Comparison of ENCODE assay signal across 7 cellular contexts in genomic region chr4:40316782-40317635, GRCh38. TPM values are rescaled to one million over a fixed set of nuclear protein-coding genes. Genes with fewer than 3 reads are reported as not detected.
DNase-seq lines count a peak whose midpoint lies in the region; ATAC-seq, FAIRE-seq and TF ChIP-seq lines count a peak whose summit lies in the region.

No MANE protein-coding gene starts in this region.

- H3K4me2 ChIP-seq in H1 (ENCODE audit: insufficient read depth in 1 of 2, low read depth in 2 of 2, low read length in 2 of 2) = peak overlapping the region; percentile 34 to 43

- no peak overlapping the region for H2AK5ac ChIP-seq in H1 (ENCODE audit: low read depth, low read length)

- peak overlapping the region; percentile 33 for H2BK120ac ChIP-seq in H1 (replicated peaks; ENCODE audit: low read depth, low read length)

- peak overlapping the region; percentile 55; the same call in 1 of the 2 replicates for H3K18ac ChIP-seq in H1 (ENCODE audit: extremely low read depth, low read length)

- peak overlapping the region; percentile 41 for H4K91ac ChIP-seq in H1 (replicated peaks; ENCODE audit: insufficient read length, low read length)

- DNase-seq in activated CD4-positive, alpha-beta T cell treated with anti-CD3 and anti-CD28 coated beads for 48 hours = peak; percentile 75
- DNase-seq in H1 (ENCODE audit: low read depth in 1 of 2, low spot score in 2 of 2) (peak; percentile 43 to 72), mucosa of gallbladder (ENCODE audit: low spot score) (peak; percentile 58), stomach (peak; percentile 59), mesenteric fat pad (ENCODE audit: low spot score) (no peak)

- POLR2A ChIA-PET in H1 (lab: Charles Lee; ENCODE audit: partially characterized antibody) = interaction anchor here (0.6 to 1.6 kb wide), 6 partner anchors 9 to 619 kb away, joined by 3 to 7 read pairs (median 6); partner anchors contain the start of genes N4BP2 and UBE2K

- peak overlapping the region; percentile 76 for H2BK20ac ChIP-seq in H1 (ENCODE audit: low read length)

- WGBS in H1 (ENCODE audit: extremely low coverage in 1 of 2, insufficient coverage in 1 of 2, insufficient read length in 1 of 2, insufficient replicate concordance in 2 of 2, low coverage in 1 of 2, low lambda C conversion rate in 2 of 2, missing lambda C conversion rate in 1 of 2), 2 experiments = 18% methylated on average over 19 of the region's 19 CpGs; no CpG with 5 or more reads in 1 of the 2 experiments
- 5 to 9% (median 7%) methylated on average over 19 of the region's 19 CpGs for WGBS in stomach, 5 donors

- H3K36me3 ChIP-seq in H1 (ENCODE audit: control insufficient read depth in 2 of 4, insufficient read depth in 4 of 4, low read length in 3 of 4) (no peaks in the 10 kb centered on the region), stomach (no peaks in the 10 kb centered on the region)

- no peaks in the 10 kb centered on the region for H4K20me1 ChIP-seq in H1 (replicated peaks in 1 of 2; ENCODE audit: control insufficient read depth in 1 of 2, insufficient read depth in 2 of 2, low read length in 2 of 2)

- H3K9ac ChIP-seq in H1 (replicated peaks in 1 of 4; ENCODE audit: extremely low read depth in 1 of 4, low read depth in 3 of 4, low read length in 3 of 4) = no peak overlapping the region

- no peaks in the 10 kb centered on the region for H3K9me3 ChIP-seq in H1 (ENCODE audit: insufficient read depth in 2 of 2, low read depth in 1 of 2, low read length in 1 of 2)
- no peaks in the 10 kb centered on the region for H3K9me3 ChIP-seq in stomach

- H3K4me1 ChIP-seq in H1 (replicated peaks in 1 of 4; ENCODE audit: control insufficient read depth in 3 of 4, insufficient read depth in 4 of 4, low read length in 3 of 4) (peaks cover 4 to 9% (median 8%) of the 10 kb centered on the region in 4 experiments; a peak in 6 of 7 replicates), stomach (peaks cover 5 to 34% (median 21%) of the 10 kb centered on the region in 4 donors)

- H2BK5ac ChIP-seq in H1 (ENCODE audit: low read depth, low read length) = peak overlapping the region; percentile 7

- H3K23ac ChIP-seq in H1 (ENCODE audit: insufficient read length) = no peak overlapping the region

- no peak overlapping the region for H3K56ac ChIP-seq in H1 (replicated peaks; ENCODE audit: insufficient read length, low read depth, low read length)

- TF ChIP-seq CTCF in H1 (IDR thresholded peaks at IDR 0.05; ENCODE audit: control extremely low read depth in 1 of 3, insufficient read depth in 1 of 3, low read depth in 1 of 3, low read length in 3 of 3) (peak in 2 of 3 experiments; percentile 77 to 85; a peak in 3 of 4 replicates), stomach (IDR thresholded peaks at IDR 0.05) (peak in 6 of 7 experiments; percentile 29 to 89 (median 70))

- peak overlapping the region; percentile 19 for H4K5ac ChIP-seq in H1 (ENCODE audit: insufficient read length, low read depth, low read length)

- no peak overlapping the region for H3K27ac ChIP-seq in H1 (ENCODE audit: low read depth, low read length)
- H3K27ac ChIP-seq in stomach = peak overlapping the region; percentile 71 to 84 (median 73)

- no peaks in the 10 kb centered on the region for H3K79me2 ChIP-seq in H1 (ENCODE audit: control insufficient read depth in 1 of 2, insufficient read depth in 2 of 2, low read length in 2 of 2)

- H3K4me3 ChIP-seq in H1 (ENCODE audit: extremely low read depth in 1 of 4, insufficient read depth in 2 of 4, low read depth in 3 of 4, low read length in 4 of 4) (peak overlapping the region in 1 of 4 experiments; percentile 28; a peak in 1 of 8 replicates), stomach (peak overlapping the region; percentile 26 to 34 (median 28))

- no peaks in the 10 kb centered on the region for H3K79me1 ChIP-seq in H1 (ENCODE audit: low read depth, low read length)

- CTCF ChIA-PET in H1 (lab: Charles Lee; ENCODE audit: partially characterized antibody) = interaction anchor here (0.6 to 4.8 kb wide), 50 partner anchors 10 to 627 kb away, joined by 3 to 65 read pairs (median 4); partner anchors contain the start of gene CHRNA9

- H3K27me3 ChIP-seq in H1 (replicated peaks in 1 of 4; ENCODE audit: control insufficient read depth in 3 of 4, extremely low read depth in 1 of 4, insufficient read depth in 3 of 4, low read length in 3 of 4) (peaks cover 0 to 1% (median 0%) of the 10 kb centered on the region in 4 experiments; a peak in 1 of 7 replicates), stomach (no peaks in the 10 kb centered on the region)

- FAIRE-seq in H1 (lab: Jason Lieb, UNC) = peak; percentile 82

- TF ChIP-seq POLR2A in H1 (IDR thresholded peaks at IDR 0.05; ENCODE audit: control extremely low read depth in 1 of 2, low read depth in 2 of 2, low read length in 2 of 2) = no peak
- no peak for TF ChIP-seq POLR2A in stomach (IDR thresholded peaks at IDR 0.05)

- intact Hi-C loops in stomach (cut with DNase I; ENCODE audit: low total_unique reads) = no loop called here

- H2BK15ac ChIP-seq in H1 (ENCODE audit: low read length) = peak overlapping the region; percentile 83; the same call in 1 of the 2 replicates

- ATAC-seq in GM18870 (IDR thresholded peaks at IDR 0.05; ENCODE audit: unreplicated experiment) = peak; percentile 40
- ATAC-seq in HG03442 (IDR thresholded peaks at IDR 0.05; ENCODE audit: unreplicated experiment) = peak; percentile 64

- H3K4ac ChIP-seq in H1 (replicated peaks; ENCODE audit: insufficient read length, low read depth, low read length) = no peak overlapping the region

- no peaks in the 10 kb centered on the region for H3K23me2 ChIP-seq in H1 (ENCODE audit: low read depth, low read length)

- H4K8ac ChIP-seq in H1 (ENCODE audit: extremely low read depth, insufficient read depth, low read length) = no peak overlapping the region

- peak; percentile 61 to 71 for TF ChIP-seq RAD21 in H1 (IDR thresholded peaks at IDR 0.05 in 1 of 2, conservative IDR thresholded peaks at IDR 0.05 in 1 of 2; ENCODE audit: low read depth in 2 of 2, low read length in 2 of 2)

- H3K14ac ChIP-seq in H1 (ENCODE audit: insufficient read length) = no peak overlapping the region

- no peak for TF ChIP-seq EP300 in H1 (IDR thresholded peaks at IDR 0.05; ENCODE audit: borderline replicate concordance in 1 of 2, low read depth in 2 of 2, low read length in 2 of 2)
- no peak for TF ChIP-seq EP300 in stomach (IDR thresholded peaks at IDR 0.05)

- peak overlapping the region; percentile 90 for H2BK12ac ChIP-seq in H1 (ENCODE audit: low read depth, low read length)

- H2AFZ ChIP-seq in H1 (ENCODE audit: low read length) = peak overlapping the region; percentile 100

TF ChIP-seq in H1, 55 proteins besides CTCF, POLR2A, EP300 and RAD21 (continues in another document):
- TF ChIP-seq SAP30 (IDR thresholded peaks at IDR 0.05; ENCODE audit: insufficient read depth, insufficient replicate concordance, low read length) (no peak), EGR1 (IDR thresholded peaks at IDR 0.05; ENCODE audit: borderline replicate concordance, low read depth, low read length) (no peak), TAF1 (IDR thresholded peaks at IDR 0.05; ENCODE audit: low read depth, low read length) (no peak), BACH1 (IDR thresholded peaks at IDR 0.05; ENCODE audit: low read length) (no peak), GTF2F1 (IDR thresholded peaks at IDR 0.05; ENCODE audit: borderline replicate concordance, low read depth, low read length) (no peak), TCF12 (IDR thresholded peaks at IDR 0.05; ENCODE audit: low read depth, low read length) (no peak), YY1 (IDR thresholded peaks at IDR 0.05; ENCODE audit: low read depth, low read length) (peak; percentile 51; the same call in 1 of the 2 replicates), TBP (IDR thresholded peaks at IDR 0.05; ENCODE audit: low read depth, low read length) (peak; percentile 19; the same call in 1 of the 2 replicates), BRCA1 (IDR thresholded peaks at IDR 0.05; ENCODE audit: low read depth, low read length) (no peak), CREB1 (IDR thresholded peaks at IDR 0.05) (peak; percentile 63; the same call in 1 of the 2 replicates), SRF (IDR thresholded peaks at IDR 0.05; ENCODE audit: low read depth, low read length) (no peak), MAX (IDR thresholded peaks at IDR 0.05) (peak; percentile 84), JUND (IDR thresholded peaks at IDR 0.05; ENCODE audit: low read length) (no peak), ASH2L (IDR thresholded peaks at IDR 0.05; ENCODE audit: low read length) (no peak), MAFK (IDR thresholded peaks at IDR 0.05; ENCODE audit: low read depth, low read length) (no peak), RNF2 (IDR thresholded peaks at IDR 0.05; ENCODE audit: borderline replicate concordance, low read depth, low read length, missing control alignments, poor library complexity, severe bottlenecking) (no peak), RBBP5 (IDR thresholded peaks at IDR 0.05; ENCODE audit: borderline replicate concordance, low read depth, low read length) (no peak), CEBPB (IDR thresholded peaks at IDR 0.05; ENCODE audit: low read depth, low read length) (no peak), BCL11A (IDR thresholded peaks at IDR 0.05; ENCODE audit: low read depth in 2 of 2, low read length in 2 of 2) (no peak), HDAC2 (IDR thresholded peaks at IDR 0.05; ENCODE audit: borderline replicate concordance in 1 of 2, low read depth in 2 of 2, low read length in 2 of 2) (no peak)

RNA-seq across cellular contexts. Expression of gene CHRNA9, which starts 18.1 kb away (rescaled TPM):
- 1.4 and 1.5 TPM in 2 replicates for total RNA-seq in H1 (2021; fragmentation: NEBNext Ultra II Directional; extraction: Animal tissue kit (Norgen Biotek cat#: 25700))
- polyA plus RNA-seq in H1 (2011; rRNA removed) (2.8 and 3.3 TPM in 2 replicates), stomach (under 1 TPM in 1 of 3 donors, not detected in 2; 0.31 TPM)
- 4.0 TPM for polyA plus RNA-seq in H1 (2011; cell fraction: cytosol; rRNA removed)
- 2.9 TPM for polyA plus RNA-seq in H1 (2011; cell fraction: nucleus; rRNA removed)
- polyA plus RNA-seq in H1 (2012, experiment 1 of 2) = 1.7 to 4.8 TPM (median 2.5 TPM) in 4 replicates
- polyA plus RNA-seq in H1 (2012, experiment 2 of 2) = 0.16 TPM
- 4.5 TPM for polyA plus RNA-seq in H1 (2013, experiment 1 of 2)
- polyA plus RNA-seq in H1 (2013, experiment 2 of 2) = 4.8 TPM
- polyA minus RNA-seq in H1 (2011; rRNA and poly(A)+ RNA removed) = 4.7 and 5.1 TPM in 2 replicates
- 2.1 TPM for polyA minus RNA-seq in H1 (2011; cell fraction: cytosol; rRNA and poly(A)+ RNA removed)
- polyA minus RNA-seq in H1 (2011; cell fraction: nucleus; rRNA and poly(A)+ RNA removed) = 2.8 TPM
- total RNA-seq in mucosa of gallbladder (not detected), stomach (not detected), mesenteric fat pad (not detected)
